In genomic region chr1:205300149-205300548, GRCh38 we compare ENCODE assay signal across 18 cellular contexts. TPM values are rescaled to one million over a fixed set of nuclear protein-coding genes. Genes with fewer than 3 reads are reported as not detected.
DNase-seq lines count a peak whose midpoint lies in the region; ATAC-seq and TF ChIP-seq lines count a peak whose summit lies in the region.
"Had no signal": no experiment of that assay in that cellular context is flagged by ENCODE, and none has a peak within 500 bp of the region (broad histone marks: within the 10 kb centered on the region; RNA-seq: fewer than 3 reads in every experiment).

No MANE protein-coding gene starts in this region.

- H3K23ac ChIP-seq in neuronal stem cell (ENCODE audit: low read depth, low read length, poor library complexity): no peak overlapping the region

- H4K8ac ChIP-seq in neuronal stem cell (ENCODE audit: low read depth, low read length): no peak overlapping the region

- CTCF ChIA-PET in Caco-2 (lab: Charles Lee) (interaction anchor here (0.7 to 2.2 kb wide), 5 partner anchors 15 to 185 kb away, joined by 3 to 41 read pairs (median 21); no protein-coding TSS in a partner anchor), RWPE1 (lab: Yijun Ruan, JAX) (interaction anchor here (1.0 to 2.9 kb wide), 4 partner anchors 19 to 34 kb away, joined by 4 to 20 read pairs (median 6); no protein-coding TSS in a partner anchor)

- no peak overlapping the region for H3K4me3 ChIP-seq in Caco-2 (ENCODE audit: low read depth, low read length)
- H3K4me3 ChIP-seq in neuronal stem cell (ENCODE audit: low read length in 2 of 2): no peak overlapping the region
- H3K4me3 ChIP-seq: coronary artery, SJCRH30 had no signal

- H3K36me3 Mint-ChIP-seq in Caco-2 (ENCODE audit: insufficient read depth, unreplicated experiment): peaks cover 74% of the 10 kb centered on the region

- no peak overlapping the region for H2BK15ac ChIP-seq in neuronal stem cell (ENCODE audit: low read length)

- no peak overlapping the region for H2AFZ ChIP-seq in neuronal stem cell (ENCODE audit: low read length)

- no peak overlapping the region for H2AK5ac ChIP-seq in neuronal stem cell (ENCODE audit: low read depth, low read length)

- H3K27me3 ChIP-seq in Caco-2 (replicated peaks; ENCODE audit: control insufficient read depth, insufficient read depth, low read length) (no peaks in the 10 kb centered on the region), foreskin keratinocyte (no peaks in the 10 kb centered on the region), neuronal stem cell (ENCODE audit: control insufficient read depth in 3 of 3, insufficient read depth in 3 of 3, low read depth in 1 of 3, low read length in 3 of 3) (no peaks in the 10 kb centered on the region)
- H3K27me3 ChIP-seq: SJCRH30 had no signal

- DNase-seq in Caco-2: no peak
- no peak for DNase-seq in RWPE1 (ENCODE audit: low spot score)
- no peak for DNase-seq in foreskin keratinocyte
- DNase-seq in neuronal stem cell (ENCODE audit: low spot score): no peak
- no peak for DNase-seq in NCI-H226
- no peak for DNase-seq in cortex of kidney (lab: John Stamatoyannopoulos, UW)
- DNase-seq in GM19240 (ENCODE audit: insufficient read length, low spot score): no peak
- DNase-seq: amygdala; GOT3; hippocampal formation; MM.1S; NCI-H2081 treated with DMSO at 0.1 percent for 48 hours; SJCRH30; stimulated activated naive CD4-positive, alpha-beta T cell had no signal

- peak overlapping the region; percentile 10 for H2BK12ac ChIP-seq in neuronal stem cell (ENCODE audit: low read length)

- H3K9me3 ChIP-seq in Caco-2: no peaks in the 10 kb centered on the region
- H3K9me3 ChIP-seq in neuronal stem cell (replicated peaks in 1 of 2; ENCODE audit: control insufficient read depth in 2 of 2, insufficient read depth in 1 of 2, low read depth in 1 of 2, low read length in 2 of 2): no peaks in the 10 kb centered on the region
- H3K9me3 ChIP-seq: SJCRH30 had no signal

- no peak overlapping the region for H3K14ac ChIP-seq in neuronal stem cell (ENCODE audit: low read length)

- no peak overlapping the region for H2BK5ac ChIP-seq in neuronal stem cell (ENCODE audit: low read length)

- H3K27ac Mint-ChIP-seq in Caco-2 (ENCODE audit: unreplicated experiment): peak overlapping the region; percentile 97
- H3K27ac Mint-ChIP-seq: activated T-helper 17 cell treated with anti-CD3 and anti-CD28 coated beads, Interleukin-2, amount 50 U/mL, for 72 hours had no signal

- peak overlapping the region; percentile 21 for H3K4me2 ChIP-seq in neuronal stem cell (ENCODE audit: insufficient read depth, low read length, poor library complexity, severe bottlenecking)

- peak overlapping the region; percentile 84 for H3K18ac ChIP-seq in neuronal stem cell (ENCODE audit: low read length)

- WGBS in neuronal stem cell (ENCODE audit: extremely low coverage in 2 of 2, insufficient read length in 2 of 2, insufficient replicate concordance in 1 of 2), 2 donors: no CpG with 5 or more reads among the region's 9 CpGs

- peak overlapping the region; percentile 56 for H3K4me3 Mint-ChIP-seq in Caco-2 (ENCODE audit: unreplicated experiment)
- H3K4me3 Mint-ChIP-seq: activated T-helper 17 cell treated with anti-CD3 and anti-CD28 coated beads, Interleukin-2, amount 50 U/mL, for 72 hours had no signal

- no peak overlapping the region for H4K91ac ChIP-seq in neuronal stem cell (ENCODE audit: low read depth, low read length, poor library complexity)

- peak overlapping the region; percentile 85 for H3K27ac ChIP-seq in RWPE1
- H3K27ac ChIP-seq in foreskin keratinocyte: peak overlapping the region; percentile 86
- peak overlapping the region; percentile 99 for H3K27ac ChIP-seq in neuronal stem cell (replicated peaks; ENCODE audit: low read length)
- H3K27ac ChIP-seq: coronary artery had no signal

- POLR2A ChIA-PET in Caco-2 (lab: Charles Lee): interaction anchor here (0.6 to 2.6 kb wide), 6 partner anchors 16 to 33 kb away, joined by 3 to 33 read pairs (median 8); no protein-coding TSS in a partner anchor
- POLR2A ChIA-PET in RWPE1 (lab: Yijun Ruan, JAX; ENCODE audit: low non-redundant PET): no interaction called here

- ATAC-seq in foreskin keratinocyte (no peak), GM21526 (IDR thresholded peaks at IDR 0.05; ENCODE audit: low FRiP score, unreplicated experiment) (no peak)
- ATAC-seq: activated T-helper 17 cell treated with anti-CD3 and anti-CD28 coated beads, Interleukin-2, amount 50 U/mL, for 72 hours had no signal

- intact Hi-C loops in Caco-2 (cut with micrococcal nuclease; ENCODE audit: unreplicated experiment): no loop called here

- peaks cover 62% of the 10 kb centered on the region for H3K4me1 Mint-ChIP-seq in Caco-2 (ENCODE audit: low read depth, unreplicated experiment)

- no peak overlapping the region for H2BK120ac ChIP-seq in neuronal stem cell (ENCODE audit: low read depth, low read length)

- TSS peak; percentile 31 for BruUV-seq in Caco-2 (replicated peaks; lab: Mats Ljungman, UMichigan)

- H3K9ac ChIP-seq in neuronal stem cell (ENCODE audit: low read depth, low read length, poor library complexity): no peak overlapping the region

- no peak overlapping the region for H3K4ac ChIP-seq in neuronal stem cell (ENCODE audit: low read length)

- H3K4me1 ChIP-seq in Caco-2 (peaks cover 86% of the 10 kb centered on the region), foreskin keratinocyte (peaks cover 54% of the 10 kb centered on the region), neuronal stem cell (ENCODE audit: control insufficient read depth in 2 of 2, insufficient read depth in 1 of 2, low read depth in 1 of 2, low read length in 2 of 2) (peaks cover 49 to 55% of the 10 kb centered on the region in 2 donors)

- no peak for TF ChIP-seq CTCF in Caco-2 (IDR thresholded peaks at IDR 0.05; ENCODE audit: insufficient read depth in 1 of 2, low read depth in 1 of 2, low read length in 1 of 2, severe bottlenecking in 1 of 2, unreplicated experiment in 1 of 2)
- no peak for TF ChIP-seq CTCF in RWPE1 (conservative IDR thresholded peaks at IDR 0.05; ENCODE audit: low read depth)
- no peak for TF ChIP-seq CTCF in foreskin keratinocyte (conservative IDR thresholded peaks at IDR 0.05)

- no peaks in the 10 kb centered on the region for H3K79me1 ChIP-seq in neuronal stem cell (ENCODE audit: low read depth, low read length)

- no peaks in the 10 kb centered on the region for H3K9me3 Mint-ChIP-seq in Caco-2 (ENCODE audit: unreplicated experiment)
- H3K9me3 Mint-ChIP-seq: activated T-helper 17 cell treated with anti-CD3 and anti-CD28 coated beads, Interleukin-2, amount 50 U/mL, for 72 hours had no signal

- no peaks in the 10 kb centered on the region for H3K27me3 Mint-ChIP-seq in Caco-2 (ENCODE audit: insufficient read depth, unreplicated experiment)
- H3K27me3 Mint-ChIP-seq: activated T-helper 17 cell treated with anti-CD3 and anti-CD28 coated beads, Interleukin-2, amount 50 U/mL, for 72 hours had no signal

- peaks cover 7% of the 10 kb centered on the region for H3K36me3 ChIP-seq in Caco-2 (ENCODE audit: control insufficient read depth, insufficient read depth, low read length)
- H3K36me3 ChIP-seq in neuronal stem cell (replicated peaks in 1 of 2; ENCODE audit: control insufficient read depth in 2 of 2, insufficient read depth in 2 of 2, low read length in 2 of 2): peaks cover 26 to 47% of the 10 kb centered on the region in 2 donors

RNA-seq across cellular contexts. Expression of gene NUAK2, which starts 21.4 kb away (rescaled TPM):
- total RNA-seq in Caco-2 (2022) (25.7 and 27.0 TPM in 2 replicates), foreskin keratinocyte (15.1 and 21.6 TPM in 2 replicates)
- 9.5 and 12.4 TPM in 2 replicates for polyA plus RNA-seq in foreskin keratinocyte
- polyA plus RNA-seq in neuronal stem cell (2013, experiment 1 of 2): 55.9 TPM
- 57.2 TPM for polyA plus RNA-seq in neuronal stem cell (2013, experiment 2 of 2)

RNA-seq across cellular contexts. Expression of gene KLHDC8A, which starts 56.6 kb away (rescaled TPM):
- not detected in 2 replicates for total RNA-seq in Caco-2 (2022)
- not detected in 2 replicates for total RNA-seq in foreskin keratinocyte
- not detected in 2 replicates for polyA plus RNA-seq in foreskin keratinocyte
- 87.2 TPM for polyA plus RNA-seq in neuronal stem cell (2013, experiment 1 of 2)
- 86.1 TPM for polyA plus RNA-seq in neuronal stem cell (2013, experiment 2 of 2)
- total RNA-seq: activated T-helper 17 cell treated with anti-CD3 and anti-CD28 coated beads, Interleukin-2, amount 50 U/mL, for 72 hours; HT-29; SJCRH30 had no signal
